ENCODE assay signal across 17 cellular contexts in the genomic region with DNA sequence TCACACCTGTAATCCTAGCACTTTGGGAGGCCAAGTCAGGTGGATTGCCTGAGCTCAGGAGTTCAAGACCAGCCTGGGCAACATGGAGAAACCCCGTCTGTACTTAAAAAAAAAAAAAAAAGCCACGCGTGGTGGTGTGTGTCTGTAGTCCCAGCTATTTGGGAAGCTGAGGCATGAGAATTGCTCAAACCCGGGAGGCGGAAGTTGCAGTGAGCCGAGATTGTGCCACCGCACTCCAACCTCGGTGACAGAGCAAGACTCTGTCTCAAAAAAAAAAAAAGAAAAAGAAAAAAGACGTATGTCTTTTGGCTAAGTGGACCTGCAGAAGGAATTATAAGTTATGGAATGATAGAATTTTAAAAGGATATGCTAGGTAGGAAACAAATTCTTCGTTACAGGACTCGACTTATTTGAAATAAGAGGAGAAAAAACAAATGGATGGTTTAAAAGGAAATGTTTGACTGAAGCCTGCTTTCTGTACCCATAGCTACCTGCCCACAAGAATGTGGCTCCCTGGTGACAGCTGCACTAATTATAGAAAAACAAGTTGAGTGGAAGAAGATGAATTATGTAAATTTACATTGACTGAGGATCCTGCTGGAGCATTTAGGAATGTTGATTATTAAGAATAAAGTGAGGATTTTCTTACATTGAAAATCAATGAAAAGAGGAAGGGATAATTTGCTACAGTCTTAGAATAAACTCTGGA. TPM values are rescaled to one million over a fixed set of nuclear protein-coding genes. Genes with fewer than 3 reads are reported as not detected.
DNase-seq lines count a peak whose midpoint lies in the region; ATAC-seq and TF ChIP-seq lines count a peak whose summit lies in the region.
"Had no signal": no experiment of that assay in that cellular context is flagged by ENCODE, and none has a peak within 500 bp of the region (broad histone marks: within the 10 kb centered on the region; RNA-seq: fewer than 3 reads in every experiment).

No MANE protein-coding gene starts in this region.

- TF ChIP-seq POLR2A in breast epithelium (IDR thresholded peaks at IDR 0.05): no peak

- no peaks in the 10 kb centered on the region for H3K36me3 Mint-ChIP-seq in type B pancreatic cell

- H4K20me1 ChIP-seq in mammary epithelial cell (ENCODE audit: insufficient read depth, low read length): no peaks in the 10 kb centered on the region
- H4K20me1 ChIP-seq: BLaER1 treated with 17β-estradiol and CSF1 and Interleukin-3, amounts not matched to agents 10 nM and 100 nM had no signal

- H3K4me3 Mint-ChIP-seq in type B pancreatic cell: no peak overlapping the region
- H3K4me3 Mint-ChIP-seq: activated T-cell treated with anti-CD3 and anti-CD28 coated beads, Interleukin-2, amount 50 U/mL, for 72 hours; effector memory CD8-positive, alpha-beta T cell; T-helper 2 cell treated with Interferon-gamma antibody and Interleukin-4, amounts not matched to agents 5 μg/mL and 100 μg/mL, for 36 hours had no signal

- dilution Hi-C loops in mammary epithelial cell (cut with HindIII; ENCODE audit: low sequenced_read_pairs): no loop called here

- no peaks in the 10 kb centered on the region for H3K79me2 ChIP-seq in mammary epithelial cell (ENCODE audit: insufficient read depth, low read length)

- H3K4me1 ChIP-seq in mammary epithelial cell (ENCODE audit: insufficient read depth, low read length) (no peaks in the 10 kb centered on the region), breast epithelium (no peaks in the 10 kb centered on the region)
- H3K4me1 ChIP-seq: adrenal gland had no signal

- no peak overlapping the region for H3K4me2 ChIP-seq in mammary epithelial cell (ENCODE audit: insufficient read depth, low read depth, low read length)

- no peaks in the 10 kb centered on the region for H3K27me3 Mint-ChIP-seq in type B pancreatic cell

- H3K36me3 ChIP-seq in mammary epithelial cell (ENCODE audit: insufficient read depth, low read length) (no peaks in the 10 kb centered on the region), breast epithelium (no peaks in the 10 kb centered on the region)
- H3K36me3 ChIP-seq: adrenal gland; BLaER1 treated with 17β-estradiol and CSF1 and Interleukin-3, amounts not matched to agents 10 nM and 100 nM; MG63; stomach had no signal

- DNase-seq in mammary epithelial cell: peak; percentile 18
- no peak for DNase-seq in breast epithelium (ENCODE audit: low spot score in 2 of 2)
- DNase-seq in NOMO-1 treated with DMSO at 0.1 percent for 48 hours (lab: John Stamatoyannopoulos, UW; ENCODE audit: unreplicated experiment): peak; percentile 51
- DNase-seq in epithelial cell of esophagus (ENCODE audit: low read depth): peak; percentile 20
- no peak for DNase-seq in type B pancreatic cell (ENCODE audit: extremely low spot score, unreplicated experiment)
- no peak for DNase-seq in stimulated activated CD4-positive, alpha-beta T cell treated with anti-CD3 and anti-CD28 coated beads, Interleukin-1b, Interleukin-23, amount 100 ng/mL, for 48 hours
- no peak for DNase-seq in OCI-M2 (lab: John Stamatoyannopoulos, UW; ENCODE audit: unreplicated experiment)
- DNase-seq in sciatic nerve (ENCODE audit: low spot score): no peak
- DNase-seq: activated T-cell treated with anti-CD3 and anti-CD28 coated beads, Interleukin-2, amount 50 U/mL, for 72 hours; adrenal gland; effector memory CD8-positive, alpha-beta T cell; GOT3; MG63; right cardiac atrium; stomach had no signal

- no peak overlapping the region for H3K9ac ChIP-seq in mammary epithelial cell (ENCODE audit: insufficient read depth, low read length)
- H3K9ac ChIP-seq: BLaER1 treated with 17β-estradiol and CSF1 and Interleukin-3, amounts not matched to agents 10 nM and 100 nM had no signal

- no peaks in the 10 kb centered on the region for H3K27me3 ChIP-seq in mammary epithelial cell (ENCODE audit: insufficient read depth, low read length)
- H3K27me3 ChIP-seq in breast epithelium: no peaks in the 10 kb centered on the region
- H3K27me3 ChIP-seq: adrenal gland; BLaER1 treated with 17β-estradiol and CSF1 and Interleukin-3, amounts not matched to agents 10 nM and 100 nM; MG63; stomach had no signal

- H3K27ac ChIP-seq in mammary epithelial cell (ENCODE audit: insufficient read depth, low read depth, low read length) (no peak overlapping the region), breast epithelium (peak overlapping the region in 1 of 2 donors; percentile 30)
- H3K27ac ChIP-seq: adrenal gland; BLaER1 treated with 17β-estradiol and CSF1 and Interleukin-3, amounts not matched to agents 10 nM and 100 nM; stomach had no signal

- TF ChIP-seq CTCF in mammary epithelial cell (conservative IDR thresholded peaks at IDR 0.05 in 1 of 2, IDR thresholded peaks at IDR 0.05 in 1 of 2; ENCODE audit: extremely low read depth in 1 of 2, insufficient read depth in 1 of 2, low read depth in 1 of 2, low read length in 2 of 2) (no peak), breast epithelium (IDR thresholded peaks at IDR 0.05) (no peak), epithelial cell of esophagus (IDR thresholded peaks at IDR 0.05; ENCODE audit: insufficient read depth, low read depth, low read length, missing control alignments) (no peak), type B pancreatic cell (conservative IDR thresholded peaks at IDR 0.05) (no peak)

- H3K4me1 Mint-ChIP-seq in type B pancreatic cell (ENCODE audit: unreplicated experiment): peaks cover 28% of the 10 kb centered on the region

- H3K9me3 ChIP-seq in mammary epithelial cell (replicated peaks; ENCODE audit: insufficient read depth, low read length): no peaks in the 10 kb centered on the region
- H3K9me3 ChIP-seq in breast epithelium: no peaks in the 10 kb centered on the region
- H3K9me3 ChIP-seq: adrenal gland, MG63, stomach had no signal

- peaks cover 4% of the 10 kb centered on the region for H3K9me3 Mint-ChIP-seq in type B pancreatic cell
- H3K9me3 Mint-ChIP-seq: activated T-cell treated with anti-CD3 and anti-CD28 coated beads, Interleukin-2, amount 50 U/mL, for 72 hours; effector memory CD8-positive, alpha-beta T cell; T-helper 2 cell treated with Interferon-gamma antibody and Interleukin-4, amounts not matched to agents 5 μg/mL and 100 μg/mL, for 36 hours had no signal

- intact Hi-C loops in mammary epithelial cell (cut with micrococcal nuclease) (no loop called here), breast epithelium (cut with DNase I; ENCODE audit: low total_unique reads) (no loop called here), sciatic nerve (cut with DNase I) (no loop called here)

- H3K4me3 ChIP-seq in mammary epithelial cell (replicated peaks in 1 of 3; ENCODE audit: insufficient read depth in 1 of 3, low read depth in 2 of 3, low read length in 3 of 3) (no peak overlapping the region), breast epithelium (no peak overlapping the region), epithelial cell of esophagus (ENCODE audit: low read length) (no peak overlapping the region)
- H3K4me3 ChIP-seq: adrenal gland; BLaER1 treated with 17β-estradiol and CSF1 and Interleukin-3, amounts not matched to agents 10 nM and 100 nM; MG63; stomach had no signal

- H3K27ac Mint-ChIP-seq in type B pancreatic cell: peak overlapping the region; percentile 71
- H3K27ac Mint-ChIP-seq: activated T-cell treated with anti-CD3 and anti-CD28 coated beads, Interleukin-2, amount 50 U/mL, for 72 hours; effector memory CD8-positive, alpha-beta T cell; T-helper 2 cell treated with Interferon-gamma antibody and Interleukin-4, amounts not matched to agents 5 μg/mL and 100 μg/mL, for 36 hours had no signal

- peak overlapping the region; percentile 54 for H2AFZ ChIP-seq in mammary epithelial cell (ENCODE audit: low read depth, low read length)

- in situ Hi-C loops in mammary epithelial cell (cut with MboI; ENCODE audit: low sequenced_read_pairs in 2 of 2): no loop called here

- ATAC-seq in sciatic nerve: no peak
- ATAC-seq: activated T-cell treated with anti-CD3 and anti-CD28 coated beads, Interleukin-2, amount 50 U/mL, for 72 hours; effector memory CD8-positive, alpha-beta T cell had no signal

- no TSS peak for BruUV-seq in mammary epithelial cell (replicated peaks; lab: Mats Ljungman, UMichigan)

- CTCF ChIA-PET in mammary epithelial cell (lab: Charles Lee; ENCODE audit: low non-redundant PET): no interaction called here

- WGBS in mammary epithelial cell (ENCODE audit: low coverage, missing lambda C conversion rate): 18% methylated on average over 4 of the region's 11 CpGs

RNA-seq across cellular contexts. Expression of a gene that starts 36.0 kb away (rescaled TPM):
- 10 to 100 TPM; 28.6 to 38.8 TPM for total RNA-seq in mammary epithelial cell
- polyA plus RNA-seq in mammary epithelial cell: 5.9 TPM
- 23.7 TPM for polyA minus RNA-seq in mammary epithelial cell
- total RNA-seq in breast epithelium: 10 to 100 TPM; 37.0 to 64.5 (median 53.1) TPM
- 28.1 and 35.7 TPM in 2 replicates for total RNA-seq in type B pancreatic cell (ENCODE audit: low replicate concordance)
- 85.2 TPM for total RNA-seq in sciatic nerve

Comparison
In these comparisons a context has a peak if more than half of its experiments do, and no peak if none do; other contexts are left out.
1. DNase-seq: peak in mammary epithelial cell (single experiment), NOMO-1 treated with DMSO at 0.1 percent for 48 hours (single experiment) and epithelial cell of esophagus (single experiment); none in breast epithelium (0 of 2), type B pancreatic cell (single experiment), stimulated activated CD4-positive, alpha-beta T cell treated with anti-CD3 and anti-CD28 coated beads, Interleukin-1b, Interleukin-23, amount 100 ng/mL, for 48 hours (single experiment), OCI-M2 (single experiment) and sciatic nerve (single experiment).